ENCODE assay signal across 1 cellular context in the genomic region with DNA sequence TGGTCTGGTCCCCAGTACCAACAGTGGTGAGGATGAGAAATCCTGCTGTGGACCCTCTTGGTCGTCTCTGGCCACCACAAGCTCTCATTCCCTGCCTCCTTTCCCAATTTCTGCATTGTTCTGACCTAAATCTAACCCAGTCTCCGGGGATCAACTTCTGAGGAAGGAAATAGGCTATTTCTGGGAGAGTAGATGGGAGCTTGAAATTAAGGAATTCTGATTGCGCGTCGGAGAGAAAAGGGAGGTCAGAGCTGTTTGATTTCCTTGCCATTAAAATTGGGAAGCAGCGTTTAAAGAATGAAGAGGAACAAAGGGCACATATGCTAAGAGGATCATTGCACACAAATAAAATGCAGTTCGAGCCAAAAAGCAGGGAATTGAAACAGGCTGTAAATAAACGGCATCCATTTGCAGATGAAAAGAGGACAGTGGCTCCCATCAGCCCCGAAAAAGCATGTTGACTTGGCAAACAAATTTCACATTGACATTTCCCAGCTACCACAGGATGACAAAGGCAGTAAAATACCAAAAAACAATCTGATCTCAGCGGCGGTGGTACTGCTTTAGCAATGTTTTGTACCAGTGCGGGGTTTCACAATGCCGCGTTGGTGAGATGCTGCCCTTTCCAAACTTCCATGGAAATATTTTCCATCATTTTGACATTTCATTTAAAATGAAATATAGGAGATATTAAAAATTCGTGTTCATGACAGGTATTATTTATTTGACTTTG.
TF ChIP-seq lines count a peak whose summit lies in the region.

No MANE protein-coding gene starts in this region.

TF ChIP-seq in WTC11, 78 proteins besides CTCF, POLR2A, EP300 and RAD21 (continued from another document):
- TF ChIP-seq, protein P1, sequence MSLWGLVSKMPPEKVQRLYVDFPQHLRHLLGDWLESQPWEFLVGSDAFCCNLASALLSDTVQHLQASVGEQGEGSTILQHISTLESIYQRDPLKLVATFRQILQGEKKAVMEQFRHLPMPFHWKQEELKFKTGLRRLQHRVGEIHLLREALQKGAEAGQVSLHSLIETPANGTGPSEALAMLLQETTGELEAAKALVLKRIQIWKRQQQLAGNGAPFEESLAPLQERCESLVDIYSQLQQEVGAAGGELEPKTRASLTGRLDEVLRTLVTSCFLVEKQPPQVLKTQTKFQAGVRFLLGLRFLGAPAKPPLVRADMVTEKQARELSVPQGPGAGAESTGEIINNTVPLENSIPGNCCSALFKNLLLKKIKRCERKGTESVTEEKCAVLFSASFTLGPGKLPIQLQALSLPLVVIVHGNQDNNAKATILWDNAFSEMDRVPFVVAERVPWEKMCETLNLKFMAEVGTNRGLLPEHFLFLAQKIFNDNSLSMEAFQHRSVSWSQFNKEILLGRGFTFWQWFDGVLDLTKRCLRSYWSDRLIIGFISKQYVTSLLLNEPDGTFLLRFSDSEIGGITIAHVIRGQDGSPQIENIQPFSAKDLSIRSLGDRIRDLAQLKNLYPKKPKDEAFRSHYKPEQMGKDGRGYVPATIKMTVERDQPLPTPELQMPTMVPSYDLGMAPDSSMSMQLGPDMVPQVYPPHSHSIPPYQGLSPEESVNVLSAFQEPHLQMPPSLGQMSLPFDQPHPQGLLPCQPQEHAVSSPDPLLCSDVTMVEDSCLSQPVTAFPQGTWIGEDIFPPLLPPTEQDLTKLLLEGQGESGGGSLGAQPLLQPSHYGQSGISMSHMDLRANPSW (CRISPR knock-in tag; conservative IDR thresholded peaks at IDR 0.05; ENCODE audit: low read depth): no peak
